Comparison of ENCODE assay signal across 25 cellular contexts in genomic region chr14:56099081-56099797, GRCh38.
"Had no signal": no experiment of that assay in that cellular context is flagged by ENCODE, and none has a peak within 500 bp of the region (broad histone marks: within the 10 kb centered on the region; RNA-seq: fewer than 3 reads in every experiment).

No MANE protein-coding gene starts in this region.

- H3K36me3 Mint-ChIP-seq: activated CD4-positive, alpha-beta memory T cell treated with anti-CD3 and anti-CD28 coated beads for 36 hours; activated CD8-positive, alpha-beta memory T cell treated with anti-CD3 and anti-CD28 coated beads, Interleukin-2, amount 10 ng/mL, durations not matched to agents 7 days and 5 days; activated naive CD8-positive, alpha-beta T cell treated with anti-CD3 and anti-CD28 coated beads for 36 hours; mesothelial cell of epicardium; WTC11 had no signal

- ATAC-seq: activated CD8-positive, alpha-beta memory T cell treated with anti-CD3 and anti-CD28 coated beads, Interleukin-2, amount 10 ng/mL, durations not matched to agents 7 days and 5 days; body of pancreas; left colon; psoas muscle; sciatic nerve; upper lobe of right lung; WTC11 had no signal

- DNase-seq: activated CD4-positive, alpha-beta memory T cell treated with anti-CD3 and anti-CD28 coated beads for 36 hours; activated CD4-positive, alpha-beta T cell treated with anti-CD3 and anti-CD28 coated beads for 4 hours; activated CD8-positive, alpha-beta memory T cell treated with anti-CD3 and anti-CD28 coated beads, Interleukin-2, amount 10 ng/mL, durations not matched to agents 7 days and 5 days; activated naive CD4-positive, alpha-beta T cell; activated naive CD8-positive, alpha-beta T cell treated with anti-CD3 and anti-CD28 coated beads for 36 hours; amygdala; body of pancreas; dermis blood vessel endothelial cell; effector memory CD4-positive, alpha-beta T cell; esophagus squamous epithelium; left colon; ovary; psoas muscle; spleen; stimulated activated CD8-positive, alpha-beta memory T cell treated with anti-CD3 and anti-CD28 coated beads, Interleukin-4, amount 100 ng/mL, for 48 hours; stimulated activated naive CD4-positive, alpha-beta T cell; upper lobe of right lung had no signal

- H3K36me3 ChIP-seq: esophagus squamous epithelium, ovary, spleen, upper lobe of right lung had no signal

- H3K27ac Mint-ChIP-seq: activated CD4-positive, alpha-beta memory T cell treated with anti-CD3 and anti-CD28 coated beads for 36 hours; activated CD8-positive, alpha-beta memory T cell treated with anti-CD3 and anti-CD28 coated beads, Interleukin-2, amount 10 ng/mL, durations not matched to agents 7 days and 5 days; activated naive CD8-positive, alpha-beta T cell treated with anti-CD3 and anti-CD28 coated beads for 36 hours; mesothelial cell of epicardium; T-helper 2 cell treated with Interferon-gamma antibody and Interleukin-4, amounts not matched to agents 5 μg/mL and 100 μg/mL, for 36 hours; WTC11 had no signal

- H3K4me1 Mint-ChIP-seq: activated CD8-positive, alpha-beta memory T cell treated with anti-CD3 and anti-CD28 coated beads, Interleukin-2, amount 10 ng/mL, durations not matched to agents 7 days and 5 days; activated naive CD8-positive, alpha-beta T cell treated with anti-CD3 and anti-CD28 coated beads for 36 hours had no signal

- FAIRE-seq: endothelial cell of umbilical vein, TTC549 had no signal

- H3K4me3 Mint-ChIP-seq: activated CD4-positive, alpha-beta memory T cell treated with anti-CD3 and anti-CD28 coated beads for 36 hours; activated CD8-positive, alpha-beta memory T cell treated with anti-CD3 and anti-CD28 coated beads, Interleukin-2, amount 10 ng/mL, durations not matched to agents 7 days and 5 days; activated naive CD8-positive, alpha-beta T cell treated with anti-CD3 and anti-CD28 coated beads for 36 hours; mesothelial cell of epicardium; neural crest cell; T-helper 2 cell treated with Interferon-gamma antibody and Interleukin-4, amounts not matched to agents 5 μg/mL and 100 μg/mL, for 36 hours; WTC11 had no signal

- H3K27ac ChIP-seq: esophagus squamous epithelium, ovary, psoas muscle, spleen, upper lobe of right lung had no signal

- H3K4me1 ChIP-seq: psoas muscle had no signal

- H3K4me3 ChIP-seq: body of pancreas, esophagus squamous epithelium, lung, ovary, psoas muscle, spleen, upper lobe of right lung had no signal

- H3K9me3 Mint-ChIP-seq: activated CD4-positive, alpha-beta memory T cell treated with anti-CD3 and anti-CD28 coated beads for 36 hours; activated naive CD8-positive, alpha-beta T cell treated with anti-CD3 and anti-CD28 coated beads for 36 hours; mesothelial cell of epicardium; neural crest cell; T-helper 2 cell treated with Interferon-gamma antibody and Interleukin-4, amounts not matched to agents 5 μg/mL and 100 μg/mL, for 36 hours had no signal

- H3K9me3 ChIP-seq: body of pancreas, esophagus squamous epithelium, ovary, psoas muscle, upper lobe of right lung had no signal

- H3K27me3 ChIP-seq: body of pancreas, esophagus squamous epithelium, ovary, spleen, upper lobe of right lung had no signal
